Comparison of ENCODE assay signal across 1 cellular context in the genomic region with DNA sequence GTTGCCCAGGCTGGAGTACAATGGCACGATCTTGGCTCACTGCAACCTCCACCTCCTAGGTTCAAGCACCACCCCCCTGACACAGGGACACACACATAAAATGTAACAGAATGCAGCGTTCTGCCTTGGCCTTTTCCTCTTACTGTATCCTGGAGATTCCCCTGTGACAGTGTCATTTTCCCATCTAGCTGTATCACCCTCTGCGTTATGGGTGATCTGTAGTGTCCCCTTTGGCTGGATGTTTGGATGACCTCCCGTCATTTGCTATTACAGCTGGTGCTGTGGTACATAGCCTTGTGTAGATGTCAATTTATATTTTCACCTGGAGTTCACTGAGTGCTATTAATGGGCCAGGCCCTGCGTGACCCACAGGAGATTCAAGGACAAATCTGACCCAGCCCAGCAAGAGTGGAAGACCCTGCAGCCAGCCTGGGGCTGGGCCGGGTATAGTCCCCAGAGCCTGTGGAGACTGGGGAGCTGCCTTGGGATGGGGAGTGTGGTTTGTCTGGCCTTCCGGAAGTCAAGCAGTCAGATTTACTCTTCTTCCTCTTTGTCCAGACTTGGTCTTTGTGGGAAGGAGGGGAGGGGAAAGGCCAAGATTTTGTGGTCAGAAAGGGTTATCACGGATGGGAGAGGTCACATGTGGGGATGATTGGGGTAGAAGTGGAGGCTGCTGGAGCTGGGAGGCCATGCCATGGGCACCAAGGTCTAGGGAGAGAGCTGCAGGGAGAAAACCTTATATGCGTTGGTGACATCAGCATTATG.
TF ChIP-seq lines count a peak whose summit lies in the region.

No MANE protein-coding gene starts in this region.

TF ChIP-seq in liver, 16 proteins besides CTCF, POLR2A, EP300 and RAD21 (continued from another document):
- TF ChIP-seq RXRA (IDR thresholded peaks at IDR 0.05), result no peak
- no peak for TF ChIP-seq FOXA1 (IDR thresholded peaks at IDR 0.05)
- TF ChIP-seq, protein P1, sequence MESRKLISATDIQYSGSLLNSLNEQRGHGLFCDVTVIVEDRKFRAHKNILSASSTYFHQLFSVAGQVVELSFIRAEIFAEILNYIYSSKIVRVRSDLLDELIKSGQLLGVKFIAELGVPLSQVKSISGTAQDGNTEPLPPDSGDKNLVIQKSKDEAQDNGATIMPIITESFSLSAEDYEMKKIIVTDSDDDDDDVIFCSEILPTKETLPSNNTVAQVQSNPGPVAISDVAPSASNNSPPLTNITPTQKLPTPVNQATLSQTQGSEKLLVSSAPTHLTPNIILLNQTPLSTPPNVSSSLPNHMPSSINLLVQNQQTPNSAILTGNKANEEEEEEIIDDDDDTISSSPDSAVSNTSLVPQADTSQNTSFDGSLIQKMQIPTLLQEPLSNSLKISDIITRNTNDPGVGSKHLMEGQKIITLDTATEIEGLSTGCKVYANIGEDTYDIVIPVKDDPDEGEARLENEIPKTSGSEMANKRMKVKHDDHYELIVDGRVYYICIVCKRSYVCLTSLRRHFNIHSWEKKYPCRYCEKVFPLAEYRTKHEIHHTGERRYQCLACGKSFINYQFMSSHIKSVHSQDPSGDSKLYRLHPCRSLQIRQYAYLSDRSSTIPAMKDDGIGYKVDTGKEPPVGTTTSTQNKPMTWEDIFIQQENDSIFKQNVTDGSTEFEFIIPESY (IDR thresholded peaks at IDR 0.05), result no peak
- TF ChIP-seq JUND (IDR thresholded peaks at IDR 0.05), result no peak
- no peak for TF ChIP-seq HNF4G (IDR thresholded peaks at IDR 0.05)
